ENCODE assay signal across 1 cellular context in the genomic region with DNA sequence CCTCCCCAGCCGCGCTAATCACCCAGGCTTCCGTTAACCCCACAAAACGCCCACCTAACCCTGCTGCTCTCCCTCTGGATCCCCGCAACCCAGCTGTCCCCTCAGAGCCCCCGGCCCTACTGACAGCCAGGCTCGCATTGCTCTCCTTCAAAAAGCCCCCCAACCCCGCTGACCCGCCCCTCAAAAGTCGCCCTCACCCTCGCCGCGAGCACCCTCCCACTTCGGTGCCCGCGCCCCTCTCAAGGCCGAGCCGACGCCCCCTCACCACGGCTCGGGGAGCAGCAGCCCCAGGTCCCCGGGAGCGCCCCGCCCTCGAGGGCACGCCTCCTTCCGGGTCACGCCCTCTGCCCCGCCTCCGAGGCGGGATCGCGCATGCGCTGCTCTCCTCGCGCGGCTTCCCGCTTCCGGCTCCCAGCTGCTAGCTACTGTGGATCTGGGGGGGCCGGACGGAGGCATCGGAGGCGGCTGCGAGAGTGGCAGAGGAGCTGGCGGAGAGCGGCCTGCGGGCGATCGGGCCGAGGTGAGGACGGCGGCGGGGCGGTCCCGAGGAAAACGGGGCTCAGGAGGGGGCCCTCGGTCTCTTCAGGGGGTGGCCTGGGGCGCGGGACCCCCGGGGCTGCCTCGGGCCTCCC.
A peak's percentile ranks its signal among the peaks of the same experiment; 100 is the strongest.
TF ChIP-seq lines count a peak whose summit lies in the region.

No MANE protein-coding gene starts in this region.

TF ChIP-seq in HepG2, 621 proteins besides CTCF, POLR2A, EP300 and RAD21 (continued from another document and continues in another):
- TF ChIP-seq, protein P1, sequence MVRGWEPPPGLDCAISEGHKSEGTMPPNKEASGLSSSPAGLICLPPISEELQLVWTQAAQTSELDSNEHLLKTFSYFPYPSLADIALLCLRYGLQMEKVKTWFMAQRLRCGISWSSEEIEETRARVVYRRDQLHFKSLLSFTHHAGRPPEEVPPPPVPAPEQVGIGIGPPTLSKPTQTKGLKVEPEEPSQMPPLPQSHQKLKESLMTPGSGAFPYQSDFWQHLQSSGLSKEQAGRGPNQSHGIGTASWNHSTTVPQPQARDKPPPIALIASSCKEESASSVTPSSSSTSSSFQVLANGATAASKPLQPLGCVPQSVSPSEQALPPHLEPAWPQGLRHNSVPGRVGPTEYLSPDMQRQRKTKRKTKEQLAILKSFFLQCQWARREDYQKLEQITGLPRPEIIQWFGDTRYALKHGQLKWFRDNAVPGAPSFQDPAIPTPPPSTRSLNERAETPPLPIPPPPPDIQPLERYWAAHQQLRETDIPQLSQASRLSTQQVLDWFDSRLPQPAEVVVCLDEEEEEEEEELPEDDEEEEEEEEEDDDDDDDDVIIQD (CRISPR knock-in tag; IDR thresholded peaks at IDR 0.05; ENCODE audit: low read depth) = no peak
- TF ChIP-seq, protein P2, sequence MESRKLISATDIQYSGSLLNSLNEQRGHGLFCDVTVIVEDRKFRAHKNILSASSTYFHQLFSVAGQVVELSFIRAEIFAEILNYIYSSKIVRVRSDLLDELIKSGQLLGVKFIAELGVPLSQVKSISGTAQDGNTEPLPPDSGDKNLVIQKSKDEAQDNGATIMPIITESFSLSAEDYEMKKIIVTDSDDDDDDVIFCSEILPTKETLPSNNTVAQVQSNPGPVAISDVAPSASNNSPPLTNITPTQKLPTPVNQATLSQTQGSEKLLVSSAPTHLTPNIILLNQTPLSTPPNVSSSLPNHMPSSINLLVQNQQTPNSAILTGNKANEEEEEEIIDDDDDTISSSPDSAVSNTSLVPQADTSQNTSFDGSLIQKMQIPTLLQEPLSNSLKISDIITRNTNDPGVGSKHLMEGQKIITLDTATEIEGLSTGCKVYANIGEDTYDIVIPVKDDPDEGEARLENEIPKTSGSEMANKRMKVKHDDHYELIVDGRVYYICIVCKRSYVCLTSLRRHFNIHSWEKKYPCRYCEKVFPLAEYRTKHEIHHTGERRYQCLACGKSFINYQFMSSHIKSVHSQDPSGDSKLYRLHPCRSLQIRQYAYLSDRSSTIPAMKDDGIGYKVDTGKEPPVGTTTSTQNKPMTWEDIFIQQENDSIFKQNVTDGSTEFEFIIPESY (CRISPR knock-in tag; IDR thresholded peaks at IDR 0.05) = no peak
- TF ChIP-seq ZNF343 (CRISPR knock-in tag; IDR thresholded peaks at IDR 0.05) (no peak), ZSCAN21 (CRISPR knock-in tag; IDR thresholded peaks at IDR 0.05; ENCODE audit: borderline replicate concordance) (peak; percentile 63), FOSL2 (CRISPR knock-in tag; IDR thresholded peaks at IDR 0.05) (no peak), ATAD3A (CRISPR knock-in tag; IDR thresholded peaks at IDR 0.05) (no peak), MLLT10 (CRISPR knock-in tag; IDR thresholded peaks at IDR 0.05) (no peak), NR2C2 (CRISPR knock-in tag; IDR thresholded peaks at IDR 0.05; ENCODE audit: borderline replicate concordance) (peak; percentile 97), ZNF616 (CRISPR knock-in tag; IDR thresholded peaks at IDR 0.05; ENCODE audit: low read depth) (no peak), POLR2AphosphoS2 (IDR thresholded peaks at IDR 0.05; ENCODE audit: low read depth, low read length) (no peak), MZF1 (CRISPR knock-in tag; IDR thresholded peaks at IDR 0.05; ENCODE audit: borderline replicate concordance) (no peak), ZNF7 (CRISPR knock-in tag; IDR thresholded peaks at IDR 0.05) (no peak), FOXA3 (CRISPR knock-in tag; IDR thresholded peaks at IDR 0.05) (no peak), TOE1 (CRISPR knock-in tag; IDR thresholded peaks at IDR 0.05) (no peak), POLR2G (IDR thresholded peaks at IDR 0.05; ENCODE audit: low read depth, low read length) (peak; percentile 90), ZNF263 (CRISPR knock-in tag; IDR thresholded peaks at IDR 0.05) (no peak), RBFOX2 (IDR thresholded peaks at IDR 0.05; ENCODE audit: low read depth, low read length) (peak; percentile 89), ZMYM4 (CRISPR knock-in tag; IDR thresholded peaks at IDR 0.05) (peak; percentile 67), ETV6 (CRISPR knock-in tag; conservative IDR thresholded peaks at IDR 0.05) (no peak), HOXA5 (CRISPR knock-in tag; IDR thresholded peaks at IDR 0.05) (no peak), ZNF660 (CRISPR knock-in tag; IDR thresholded peaks at IDR 0.05; ENCODE audit: borderline replicate concordance, low read depth) (no peak), MEIS1 (CRISPR knock-in tag; IDR thresholded peaks at IDR 0.05; ENCODE audit: borderline replicate concordance) (no peak)
- TF ChIP-seq, protein P3, sequence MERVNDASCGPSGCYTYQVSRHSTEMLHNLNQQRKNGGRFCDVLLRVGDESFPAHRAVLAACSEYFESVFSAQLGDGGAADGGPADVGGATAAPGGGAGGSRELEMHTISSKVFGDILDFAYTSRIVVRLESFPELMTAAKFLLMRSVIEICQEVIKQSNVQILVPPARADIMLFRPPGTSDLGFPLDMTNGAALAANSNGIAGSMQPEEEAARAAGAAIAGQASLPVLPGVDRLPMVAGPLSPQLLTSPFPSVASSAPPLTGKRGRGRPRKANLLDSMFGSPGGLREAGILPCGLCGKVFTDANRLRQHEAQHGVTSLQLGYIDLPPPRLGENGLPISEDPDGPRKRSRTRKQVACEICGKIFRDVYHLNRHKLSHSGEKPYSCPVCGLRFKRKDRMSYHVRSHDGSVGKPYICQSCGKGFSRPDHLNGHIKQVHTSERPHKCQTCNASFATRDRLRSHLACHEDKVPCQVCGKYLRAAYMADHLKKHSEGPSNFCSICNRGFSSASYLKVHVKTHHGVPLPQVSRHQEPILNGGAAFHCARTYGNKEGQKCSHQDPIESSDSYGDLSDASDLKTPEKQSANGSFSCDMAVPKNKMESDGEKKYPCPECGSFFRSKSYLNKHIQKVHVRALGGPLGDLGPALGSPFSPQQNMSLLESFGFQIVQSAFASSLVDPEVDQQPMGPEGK (CRISPR knock-in tag; IDR thresholded peaks at IDR 0.05) = peak; percentile 76
- TF ChIP-seq, protein P4, sequence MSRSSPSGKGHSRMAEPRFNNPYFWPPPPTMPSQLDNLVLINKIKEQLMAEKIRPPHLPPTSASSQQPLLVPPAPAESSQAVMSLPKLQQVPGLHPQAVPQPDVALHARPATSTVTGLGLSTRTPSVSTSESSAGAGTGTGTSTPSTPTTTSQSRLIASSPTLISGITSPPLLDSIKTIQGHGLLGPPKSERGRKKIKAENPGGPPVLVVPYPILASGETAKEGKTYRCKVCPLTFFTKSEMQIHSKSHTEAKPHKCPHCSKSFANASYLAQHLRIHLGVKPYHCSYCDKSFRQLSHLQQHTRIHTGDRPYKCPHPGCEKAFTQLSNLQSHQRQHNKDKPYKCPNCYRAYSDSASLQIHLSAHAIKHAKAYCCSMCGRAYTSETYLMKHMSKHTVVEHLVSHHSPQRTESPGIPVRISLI (CRISPR knock-in tag; IDR thresholded peaks at IDR 0.05; ENCODE audit: borderline replicate concordance) = no peak
- TF ChIP-seq, protein P5, sequence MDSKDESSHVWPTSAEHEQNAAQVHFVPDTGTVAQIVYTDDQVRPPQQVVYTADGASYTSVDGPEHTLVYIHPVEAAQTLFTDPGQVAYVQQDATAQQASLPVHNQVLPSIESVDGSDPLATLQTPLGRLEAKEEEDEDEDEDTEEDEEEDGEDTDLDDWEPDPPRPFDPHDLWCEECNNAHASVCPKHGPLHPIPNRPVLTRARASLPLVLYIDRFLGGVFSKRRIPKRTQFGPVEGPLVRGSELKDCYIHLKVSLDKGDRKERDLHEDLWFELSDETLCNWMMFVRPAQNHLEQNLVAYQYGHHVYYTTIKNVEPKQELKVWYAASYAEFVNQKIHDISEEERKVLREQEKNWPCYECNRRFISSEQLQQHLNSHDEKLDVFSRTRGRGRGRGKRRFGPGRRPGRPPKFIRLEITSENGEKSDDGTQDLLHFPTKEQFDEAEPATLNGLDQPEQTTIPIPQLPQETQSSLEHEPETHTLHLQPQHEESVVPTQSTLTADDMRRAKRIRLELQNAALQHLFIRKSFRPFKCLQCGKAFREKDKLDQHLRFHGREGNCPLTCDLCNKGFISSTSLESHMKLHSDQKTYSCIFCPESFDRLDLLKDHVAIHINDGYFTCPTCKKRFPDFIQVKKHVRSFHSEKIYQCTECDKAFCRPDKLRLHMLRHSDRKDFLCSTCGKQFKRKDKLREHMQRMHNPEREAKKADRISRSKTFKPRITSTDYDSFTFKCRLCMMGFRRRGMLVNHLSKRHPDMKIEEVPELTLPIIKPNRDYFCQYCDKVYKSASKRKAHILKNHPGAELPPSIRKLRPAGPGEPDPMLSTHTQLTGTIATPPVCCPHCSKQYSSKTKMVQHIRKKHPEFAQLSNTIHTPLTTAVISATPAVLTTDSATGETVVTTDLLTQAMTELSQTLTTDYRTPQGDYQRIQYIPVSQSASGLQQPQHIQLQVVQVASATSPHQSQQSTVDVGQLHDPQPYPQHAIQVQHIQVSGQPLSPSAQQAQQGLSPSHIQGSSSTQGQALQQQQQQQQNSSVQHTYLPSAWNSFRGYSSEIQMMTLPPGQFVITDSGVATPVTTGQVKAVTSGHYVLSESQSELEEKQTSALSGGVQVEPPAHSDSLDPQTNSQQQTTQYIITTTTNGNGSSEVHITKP (CRISPR knock-in tag; IDR thresholded peaks at IDR 0.05; ENCODE audit: low read depth) = 0 out of 2 replicates have a peak, but pooled peaks have one; percentile 18
- TF ChIP-seq, protein P6, sequence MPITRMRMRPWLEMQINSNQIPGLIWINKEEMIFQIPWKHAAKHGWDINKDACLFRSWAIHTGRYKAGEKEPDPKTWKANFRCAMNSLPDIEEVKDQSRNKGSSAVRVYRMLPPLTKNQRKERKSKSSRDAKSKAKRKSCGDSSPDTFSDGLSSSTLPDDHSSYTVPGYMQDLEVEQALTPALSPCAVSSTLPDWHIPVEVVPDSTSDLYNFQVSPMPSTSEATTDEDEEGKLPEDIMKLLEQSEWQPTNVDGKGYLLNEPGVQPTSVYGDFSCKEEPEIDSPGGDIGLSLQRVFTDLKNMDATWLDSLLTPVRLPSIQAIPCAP (CRISPR knock-in tag; IDR thresholded peaks at IDR 0.05; ENCODE audit: low read depth) = no peak
- TF ChIP-seq, protein P7, sequence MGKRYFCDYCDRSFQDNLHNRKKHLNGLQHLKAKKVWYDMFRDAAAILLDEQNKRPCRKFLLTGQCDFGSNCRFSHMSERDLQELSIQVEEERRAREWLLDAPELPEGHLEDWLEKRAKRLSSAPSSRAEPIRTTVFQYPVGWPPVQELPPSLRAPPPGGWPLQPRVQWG (CRISPR knock-in tag; IDR thresholded peaks at IDR 0.05; ENCODE audit: borderline replicate concordance, low read depth) = no peak
- TF ChIP-seq, protein P8, sequence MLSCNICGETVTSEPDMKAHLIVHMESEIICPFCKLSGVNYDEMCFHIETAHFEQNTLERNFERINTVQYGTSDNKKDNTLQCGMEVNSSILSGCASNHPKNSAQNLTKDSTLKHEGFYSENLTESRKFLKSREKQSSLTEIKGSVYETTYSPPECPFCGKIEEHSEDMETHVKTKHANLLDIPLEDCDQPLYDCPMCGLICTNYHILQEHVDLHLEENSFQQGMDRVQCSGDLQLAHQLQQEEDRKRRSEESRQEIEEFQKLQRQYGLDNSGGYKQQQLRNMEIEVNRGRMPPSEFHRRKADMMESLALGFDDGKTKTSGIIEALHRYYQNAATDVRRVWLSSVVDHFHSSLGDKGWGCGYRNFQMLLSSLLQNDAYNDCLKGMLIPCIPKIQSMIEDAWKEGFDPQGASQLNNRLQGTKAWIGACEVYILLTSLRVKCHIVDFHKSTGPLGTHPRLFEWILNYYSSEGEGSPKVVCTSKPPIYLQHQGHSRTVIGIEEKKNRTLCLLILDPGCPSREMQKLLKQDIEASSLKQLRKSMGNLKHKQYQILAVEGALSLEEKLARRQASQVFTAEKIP (CRISPR knock-in tag; IDR thresholded peaks at IDR 0.05; ENCODE audit: borderline replicate concordance) = no peak
- TF ChIP-seq, protein P9, sequence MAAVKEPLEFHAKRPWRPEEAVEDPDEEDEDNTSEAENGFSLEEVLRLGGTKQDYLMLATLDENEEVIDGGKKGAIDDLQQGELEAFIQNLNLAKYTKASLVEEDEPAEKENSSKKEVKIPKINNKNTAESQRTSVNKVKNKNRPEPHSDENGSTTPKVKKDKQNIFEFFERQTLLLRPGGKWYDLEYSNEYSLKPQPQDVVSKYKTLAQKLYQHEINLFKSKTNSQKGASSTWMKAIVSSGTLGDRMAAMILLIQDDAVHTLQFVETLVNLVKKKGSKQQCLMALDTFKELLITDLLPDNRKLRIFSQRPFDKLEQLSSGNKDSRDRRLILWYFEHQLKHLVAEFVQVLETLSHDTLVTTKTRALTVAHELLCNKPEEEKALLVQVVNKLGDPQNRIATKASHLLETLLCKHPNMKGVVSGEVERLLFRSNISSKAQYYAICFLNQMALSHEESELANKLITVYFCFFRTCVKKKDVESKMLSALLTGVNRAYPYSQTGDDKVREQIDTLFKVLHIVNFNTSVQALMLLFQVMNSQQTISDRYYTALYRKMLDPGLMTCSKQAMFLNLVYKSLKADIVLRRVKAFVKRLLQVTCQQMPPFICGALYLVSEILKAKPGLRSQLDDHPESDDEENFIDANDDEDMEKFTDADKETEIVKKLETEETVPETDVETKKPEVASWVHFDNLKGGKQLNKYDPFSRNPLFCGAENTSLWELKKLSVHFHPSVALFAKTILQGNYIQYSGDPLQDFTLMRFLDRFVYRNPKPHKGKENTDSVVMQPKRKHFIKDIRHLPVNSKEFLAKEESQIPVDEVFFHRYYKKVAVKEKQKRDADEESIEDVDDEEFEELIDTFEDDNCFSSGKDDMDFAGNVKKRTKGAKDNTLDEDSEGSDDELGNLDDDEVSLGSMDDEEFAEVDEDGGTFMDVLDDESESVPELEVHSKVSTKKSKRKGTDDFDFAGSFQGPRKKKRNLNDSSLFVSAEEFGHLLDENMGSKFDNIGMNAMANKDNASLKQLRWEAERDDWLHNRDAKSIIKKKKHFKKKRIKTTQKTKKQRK (IDR thresholded peaks at IDR 0.05; ENCODE audit: low read length) = no peak
- TF ChIP-seq, protein P10, sequence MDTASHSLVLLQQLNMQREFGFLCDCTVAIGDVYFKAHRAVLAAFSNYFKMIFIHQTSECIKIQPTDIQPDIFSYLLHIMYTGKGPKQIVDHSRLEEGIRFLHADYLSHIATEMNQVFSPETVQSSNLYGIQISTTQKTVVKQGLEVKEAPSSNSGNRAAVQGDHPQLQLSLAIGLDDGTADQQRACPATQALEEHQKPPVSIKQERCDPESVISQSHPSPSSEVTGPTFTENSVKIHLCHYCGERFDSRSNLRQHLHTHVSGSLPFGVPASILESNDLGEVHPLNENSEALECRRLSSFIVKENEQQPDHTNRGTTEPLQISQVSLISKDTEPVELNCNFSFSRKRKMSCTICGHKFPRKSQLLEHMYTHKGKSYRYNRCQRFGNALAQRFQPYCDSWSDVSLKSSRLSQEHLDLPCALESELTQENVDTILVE (CRISPR knock-in tag; IDR thresholded peaks at IDR 0.05) = no peak
- TF ChIP-seq, protein P11, sequence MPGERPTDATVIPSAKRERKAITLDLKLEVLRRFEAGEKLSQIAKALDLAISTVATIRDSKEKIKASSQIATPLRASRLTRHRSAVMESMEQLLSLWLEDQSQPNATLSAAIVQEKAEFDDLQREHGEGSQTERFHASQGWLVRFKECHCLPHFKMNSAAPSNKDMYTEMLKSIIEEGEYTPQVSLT (CRISPR knock-in tag; IDR thresholded peaks at IDR 0.05; ENCODE audit: borderline replicate concordance, low read depth) = no peak
